In the genomic region with DNA sequence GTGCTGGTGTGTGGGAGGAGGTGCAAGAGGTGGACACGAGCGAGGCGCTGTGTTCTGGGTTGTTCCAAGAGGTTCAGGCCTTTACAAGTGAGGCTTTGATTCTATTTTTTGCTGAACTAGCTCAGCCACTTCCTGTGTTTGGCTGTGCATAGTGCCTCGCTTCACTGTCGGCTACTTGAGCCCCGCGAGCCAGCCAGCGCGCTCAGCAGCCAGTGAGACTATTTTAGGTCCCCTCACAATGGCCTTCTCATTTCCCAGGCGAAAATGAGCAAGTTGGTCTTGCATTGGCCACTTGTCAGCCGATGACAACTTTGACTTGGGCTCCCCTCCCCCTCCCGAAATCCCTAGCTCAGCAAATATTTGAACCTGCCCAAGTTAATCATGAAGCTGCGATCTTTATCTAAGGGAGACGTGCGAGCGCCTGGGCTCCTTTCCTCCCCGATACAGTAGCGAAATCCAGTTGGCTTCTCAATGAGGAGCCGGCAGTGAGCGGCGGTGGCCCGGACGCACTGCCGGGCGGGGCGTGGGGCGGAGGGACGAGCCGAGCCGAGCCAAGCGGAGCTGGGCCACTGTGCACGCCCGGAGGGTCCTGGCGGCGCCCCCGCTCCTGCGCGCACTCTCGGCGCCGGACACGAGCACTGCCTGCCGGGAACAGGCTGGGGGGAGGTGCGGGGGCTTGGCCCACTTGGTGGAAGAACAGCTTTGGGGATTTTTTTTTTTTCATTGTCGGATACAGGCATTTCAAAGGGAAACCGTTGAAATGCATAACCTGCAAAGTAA, we compare ENCODE assay signal across 8 cellular contexts.
DNase-seq lines count a peak whose midpoint lies in the region; ATAC-seq and TF ChIP-seq lines count a peak whose summit lies in the region.

No MANE protein-coding gene starts in this region.

- H3K27me3 Mint-ChIP-seq in nephron (ENCODE audit: low read depth) = no peaks in the 10 kb centered on the region

- DNase-seq in NCI-H2107 treated with DMSO at 0.1 percent for 48 hours (lab: John Stamatoyannopoulos, UW; ENCODE audit: unreplicated experiment) = peak; percentile 14
- no peak for DNase-seq in NCI-H2107 (lab: John Stamatoyannopoulos, UW)
- peak; percentile 84 for DNase-seq in OCI-LY7 (ENCODE audit: low spot score)
- peak; percentile 29 for DNase-seq in activated gamma-delta T cell (lab: John Stamatoyannopoulos, UW)
- peak; percentile 61 for DNase-seq in fibroblast of villous mesenchyme (ENCODE audit: low read depth)

- CTCF ChIA-PET in OCI-LY7 (lab: Charles Lee; ENCODE audit: unreplicated experiment) = interaction anchor here (1.2 kb wide), 1 partner anchor 10 kb away, joined by 4 read pairs; no protein-coding TSS in a partner anchor

- H3K36me3 Mint-ChIP-seq in nephron (ENCODE audit: low read depth) = peaks cover 18% of the 10 kb centered on the region

- no peaks in the 10 kb centered on the region for H3K9me2 ChIP-seq in OCI-LY7 (ENCODE audit: insufficient read depth, low read length)

- no peaks in the 10 kb centered on the region for H3K9me3 Mint-ChIP-seq in nephron

- peak overlapping the region; percentile 60 for H2AFZ ChIP-seq in OCI-LY7 (ENCODE audit: low read length)

- peaks cover 39% of the 10 kb centered on the region for H3K4me1 ChIP-seq in OCI-LY7 (ENCODE audit: insufficient read depth, low read length, poor library complexity, severe bottlenecking)

- H3K27ac ChIP-seq in OCI-LY7 (ENCODE audit: low read depth, low read length, poor library complexity, severe bottlenecking) = peak overlapping the region; percentile 43
- H3K27ac ChIP-seq in temporal lobe (ENCODE audit: low read depth, low read length) = peak overlapping the region; percentile 94

- H3K4me3 Mint-ChIP-seq in nephron = peak overlapping the region; percentile 90 to 97 (median 93)

- intact Hi-C loops in OCI-LY7 (cut with micrococcal nuclease; ENCODE audit: unreplicated experiment) = loop anchor here (5.0 kb wide), 1 partner anchor 719 kb away; no protein-coding TSS in a partner anchor

- H3K36me3 ChIP-seq in OCI-LY7 (ENCODE audit: insufficient read depth, low read length) = peaks cover 32% of the 10 kb centered on the region

- H3K27ac Mint-ChIP-seq in nephron = peak overlapping the region; percentile 97 to 100 (median 99)

- H3K4me3 ChIP-seq in OCI-LY7 (ENCODE audit: low read depth, low read length, poor library complexity, severe bottlenecking) = peak overlapping the region; percentile 51
- H3K4me3 ChIP-seq in fibroblast of villous mesenchyme (ENCODE audit: low read depth, low read length) = peak overlapping the region; percentile 62

- peaks cover 68% of the 10 kb centered on the region for H3K4me1 Mint-ChIP-seq in nephron

- no peaks in the 10 kb centered on the region; the same call in 1 of the 2 replicates for H4K20me1 ChIP-seq in OCI-LY7 (ENCODE audit: insufficient read depth, low read length)

- no peaks in the 10 kb centered on the region for H3K9me3 ChIP-seq in OCI-LY7 (ENCODE audit: low read length)

- BruUV-seq in OCI-LY7 (replicated peaks; lab: Mats Ljungman, UMichigan) = no TSS peak

- 0 out of 2 replicates have a peak, but pooled peaks have one; percentile 4 for TF ChIP-seq CTCF in OCI-LY7 (conservative IDR thresholded peaks at IDR 0.05; ENCODE audit: low read length)
- no peak for TF ChIP-seq CTCF in fibroblast of villous mesenchyme (IDR thresholded peaks at IDR 0.05; ENCODE audit: insufficient read depth, low read depth, low read length)
- no peak for TF ChIP-seq CTCF in nephron (IDR thresholded peaks at IDR 0.05; ENCODE audit: unreplicated experiment in 3 of 3)

- no peaks in the 10 kb centered on the region for H3K79me2 ChIP-seq in OCI-LY7 (ENCODE audit: insufficient read depth, low read depth, low read length)

- peak overlapping the region; percentile 82 for H3K4me2 ChIP-seq in OCI-LY7 (ENCODE audit: low read length)

- POLR2A ChIA-PET in OCI-LY7 (lab: Charles Lee) = interaction anchor here (0.6 to 2.6 kb wide), 4 partner anchors 16 to 615 kb away, joined by 3 to 12 read pairs (median 4); a partner anchor contains a TSS

- peak; percentile 53 for ATAC-seq in HG02973 (IDR thresholded peaks at IDR 0.05; ENCODE audit: unreplicated experiment)
